ENCODE assay signal across 1 cellular context in the genomic region with DNA sequence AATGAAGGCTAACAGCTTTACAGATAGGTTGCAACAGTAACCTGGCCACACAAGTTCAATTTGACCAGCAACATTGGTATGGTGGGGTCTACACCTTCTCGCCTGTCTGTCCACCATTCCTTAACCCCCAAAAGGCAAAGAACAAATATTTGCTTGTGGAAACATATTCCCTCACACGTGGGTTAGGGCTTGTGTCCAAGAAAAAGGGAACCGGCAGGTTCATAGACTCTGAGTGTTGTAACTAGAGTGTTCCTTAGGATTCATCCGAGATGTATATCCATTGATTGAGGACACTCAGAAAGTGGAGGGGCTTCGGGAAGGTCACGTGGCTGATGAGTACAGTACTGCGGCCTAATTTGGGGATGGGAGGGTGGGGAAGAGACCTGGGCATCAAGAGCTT.
TF ChIP-seq lines count a peak whose summit lies in the region.

No MANE protein-coding gene starts in this region.

TF ChIP-seq in WTC11, 78 proteins besides CTCF, POLR2A, EP300 and RAD21 (continued from another document):
- TF ChIP-seq, protein P1, sequence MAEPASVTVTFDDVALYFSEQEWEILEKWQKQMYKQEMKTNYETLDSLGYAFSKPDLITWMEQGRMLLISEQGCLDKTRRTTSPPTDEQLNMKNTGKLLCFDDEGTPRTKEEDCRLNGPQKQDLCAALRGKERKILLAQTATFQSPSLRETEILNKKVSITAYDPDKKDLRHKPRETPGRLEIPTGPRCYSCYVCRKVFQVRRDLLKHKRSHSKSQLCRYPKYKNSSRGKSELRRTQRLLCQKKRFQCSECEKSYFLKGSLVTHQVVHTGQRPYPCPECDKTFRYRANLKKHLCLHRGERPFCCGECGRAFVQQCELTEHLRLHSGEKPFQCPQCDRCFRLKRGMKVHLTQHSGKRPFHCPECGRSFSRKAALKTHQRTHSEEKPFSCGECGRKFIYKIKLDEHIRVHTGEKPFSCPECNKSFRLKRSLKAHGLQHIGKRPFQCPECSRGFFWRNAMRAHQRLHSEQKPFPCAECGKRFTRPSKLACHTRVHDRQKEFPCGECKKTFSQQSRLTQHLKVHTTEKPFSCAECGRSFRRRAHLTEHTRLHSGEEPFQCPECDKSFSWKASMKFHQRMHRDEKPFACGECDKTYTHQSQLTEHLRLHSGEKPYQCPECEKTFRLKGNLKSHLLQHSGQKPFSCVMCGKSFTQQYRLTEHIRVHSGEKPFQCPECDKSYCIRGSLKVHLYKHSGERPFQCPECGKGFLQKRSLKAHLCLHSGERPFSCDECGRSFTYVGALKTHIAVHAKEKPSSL (CRISPR knock-in tag; conservative IDR thresholded peaks at IDR 0.05) = no peak
- no peak for TF ChIP-seq OVOL2 (CRISPR knock-in tag; IDR thresholded peaks at IDR 0.05; ENCODE audit: borderline replicate concordance)
- no peak for TF ChIP-seq MYBL2 (CRISPR knock-in tag; IDR thresholded peaks at IDR 0.05)
TF ChIP-seq in WTC11: peak in this region for 0.
